Comparison of ENCODE assay signal across 8 cellular contexts in genomic region chr5:69166686-69167487, GRCh38. TPM values are rescaled to one million over a fixed set of nuclear protein-coding genes. Genes with fewer than 3 reads are reported as not detected.
A peak's percentile ranks its signal among the peaks of the same experiment; 100 is the strongest.
DNase-seq lines count a peak whose midpoint lies in the region; ATAC-seq and TF ChIP-seq lines count a peak whose summit lies in the region.

CCNB1 (plus strand) TSS chr5:69167150; CDS start chr5:69167263, 113 bp downstream.

- H3K9me3 ChIP-seq in Panc1 (ENCODE audit: control insufficient read depth, insufficient read depth, low read depth, low read length) (no peaks in the 10 kb centered on the region), esophagus (ENCODE audit: control insufficient read depth in 2 of 2, insufficient read depth in 1 of 2, low read depth in 1 of 2, low read length in 1 of 2) (no peaks in the 10 kb centered on the region), muscle layer of colon (ENCODE audit: low read length) (no peaks in the 10 kb centered on the region)

- DNase-seq in DMS79 treated with DMSO at 0.1 percent for 48 hours (lab: John Stamatoyannopoulos, UW) (peak; percentile 79), Panc1 (ENCODE audit: low read depth, low spot score) (peak; percentile 90)
- peak; percentile 98 for DNase-seq in activated T-cell treated with anti-CD3 and anti-CD28 coated beads, Interleukin-2, amount 50 U/mL, for 24 hours
- DNase-seq in stimulated activated CD8-positive, alpha-beta memory T cell treated with anti-CD3 and anti-CD28 coated beads, Interleukin-7, amount 100 ng/mL, for 1 hour (ENCODE audit: low read depth in 2 of 2), result peak; percentile 91 to 92

- peak within 1 kb of the TSS; percentile 89 for H2AFZ ChIP-seq in KMS-11 (ENCODE audit: low read depth)

- intact Hi-C loops in Panc1 (cut with micrococcal nuclease; ENCODE audit: unreplicated experiment), result no loop called here

- H3K27me3 ChIP-seq in KMS-11 (ENCODE audit: insufficient read depth, low read depth) (no peaks in the 10 kb centered on the region), Panc1 (ENCODE audit: control insufficient read depth, insufficient read depth, low read length) (no peaks in the 10 kb centered on the region), esophagus (ENCODE audit: control insufficient read depth in 1 of 2, insufficient read depth in 2 of 2, low read length in 2 of 2) (no peaks in the 10 kb centered on the region), muscle layer of colon (ENCODE audit: control insufficient read depth in 1 of 2, insufficient read depth in 2 of 2, low read length in 2 of 2) (no peaks in the 10 kb centered on the region)

- no peaks in the 10 kb centered on the region for H3K27me3 Mint-ChIP-seq in activated T-cell treated with anti-CD3 and anti-CD28 coated beads, Interleukin-2, amount 50 U/mL, for 24 hours

- no TSS peak for BruUV-seq in Panc1 (replicated peaks; lab: Mats Ljungman, UMichigan)

- peaks cover 29% of the 10 kb centered on the region for H3K4me1 Mint-ChIP-seq in activated T-cell treated with anti-CD3 and anti-CD28 coated beads, Interleukin-2, amount 50 U/mL, for 24 hours (ENCODE audit: low read depth)

- CTCF ChIA-PET in Panc1 (lab: Charles Lee), result no interaction called here

- peaks cover 2% of the 10 kb centered on the region for H3K9me3 Mint-ChIP-seq in activated T-cell treated with anti-CD3 and anti-CD28 coated beads, Interleukin-2, amount 50 U/mL, for 24 hours

- in situ Hi-C loops in Panc1 (cut with HindIII; ENCODE audit: low pct_unique_long_range_greater_than_20kb, low sequenced_read_pairs), result no loop called here

- H3K4me1 ChIP-seq in KMS-11 (ENCODE audit: low read depth, poor library complexity, severe bottlenecking) (peaks cover 27% of the 10 kb centered on the region), Panc1 (ENCODE audit: control insufficient read depth, insufficient read depth, low read length) (peaks cover 20% of the 10 kb centered on the region), esophagus (ENCODE audit: control insufficient read depth in 2 of 2, insufficient read depth in 2 of 2, low read length in 1 of 2) (no peaks in the 10 kb centered on the region), muscle layer of colon (ENCODE audit: insufficient read depth, low read length) (peaks cover 8% of the 10 kb centered on the region)

- H3K4me3 Mint-ChIP-seq in activated T-cell treated with anti-CD3 and anti-CD28 coated beads, Interleukin-2, amount 50 U/mL, for 24 hours, result peak within 1 kb of the TSS; percentile 96

- H3K4me2 ChIP-seq in KMS-11, result peak within 1 kb of the TSS; percentile 85

- H3K36me3 ChIP-seq in KMS-11 (ENCODE audit: insufficient read depth) (peaks cover 8% of the 10 kb centered on the region; the same call in 1 of the 2 replicates), Panc1 (ENCODE audit: control insufficient read depth, insufficient read depth, low read length) (peaks cover 32% of the 10 kb centered on the region), esophagus (ENCODE audit: control insufficient read depth in 2 of 2, insufficient read depth in 2 of 2, low read length in 1 of 2) (no peaks in the 10 kb centered on the region), muscle layer of colon (ENCODE audit: insufficient read depth, low read length) (no peaks in the 10 kb centered on the region)

- peaks cover 47% of the 10 kb centered on the region for H3K36me3 Mint-ChIP-seq in activated T-cell treated with anti-CD3 and anti-CD28 coated beads, Interleukin-2, amount 50 U/mL, for 24 hours (ENCODE audit: low read depth)

- POLR2A ChIA-PET in Panc1 (lab: Charles Lee), result interaction anchor here (0.6 to 1.2 kb wide), 3 partner anchors 8 to 41 kb away, joined by 3 to 25 read pairs (median 8); no protein-coding TSS in a partner anchor

- H3K27ac ChIP-seq in KMS-11 (peak within 1 kb of the TSS; percentile 79), Panc1 (ENCODE audit: low read length) (peak within 1 kb of the TSS; percentile 96), esophagus (ENCODE audit: low read depth in 2 of 2, low read length in 1 of 2) (peak within 1 kb of the TSS; percentile 32 to 56), muscle layer of colon (ENCODE audit: low read depth, low read length) (no peak within 1 kb of the TSS)

- TF ChIP-seq CTCF in KMS-11 (conservative IDR thresholded peaks at IDR 0.05; ENCODE audit: low read depth, low read length) (no peak), Panc1 (IDR thresholded peaks at IDR 0.05) (no peak)

- H3K4me3 ChIP-seq in KMS-11 (IDR thresholded peaks at IDR 0.05; ENCODE audit: insufficient read depth, low read depth, low read length), result peak within 1 kb of the TSS; percentile 38
- H3K4me3 ChIP-seq in Panc1 (ENCODE audit: low read depth in 2 of 2, low read length in 2 of 2), result peak within 1 kb of the TSS; percentile 92 to 94
- peak within 1 kb of the TSS; percentile 77 to 90 for H3K4me3 ChIP-seq in esophagus (ENCODE audit: low read depth in 1 of 2, low read length in 2 of 2)
- H3K4me3 ChIP-seq in muscle layer of colon (ENCODE audit: low read depth in 1 of 2, low read length in 2 of 2), result peak within 1 kb of the TSS; percentile 44 to 84

- ATAC-seq in GM21786 (IDR thresholded peaks at IDR 0.05; ENCODE audit: unreplicated experiment) (peak; percentile 99), Panc1 (peak; percentile 99)

- 1% methylated on average over 45 to 50 of the region's 50 CpGs for WGBS in esophagus, 2 donors

- H3K27ac Mint-ChIP-seq in activated T-cell treated with anti-CD3 and anti-CD28 coated beads, Interleukin-2, amount 50 U/mL, for 24 hours, result peak within 1 kb of the TSS; percentile 95

- peak within 1 kb of the TSS; percentile 83 for H3K9ac ChIP-seq in KMS-11
- peak within 1 kb of the TSS; percentile 27 for H3K9ac ChIP-seq in muscle layer of colon (ENCODE audit: low read length)

- H4K20me1 ChIP-seq in KMS-11 (ENCODE audit: insufficient read depth), result no peaks in the 10 kb centered on the region

- H3K79me2 ChIP-seq in KMS-11 (ENCODE audit: insufficient read depth, low read depth), result peaks cover 42% of the 10 kb centered on the region

RNA-seq across cellular contexts. Expression of gene CCNB1, which starts in this region (rescaled TPM):
- 262 TPM for total RNA-seq in Panc1 (2021; ENCODE audit: unreplicated experiment)
- polyA plus RNA-seq in Panc1 (2012; ENCODE audit: insufficient read length), result 126 TPM
- 10 to 100 TPM; 28.1 to 59.1 TPM for polyA plus RNA-seq in esophagus

Comparison
In these comparisons a context has a peak if more than half of its experiments do, and no peak if none do; other contexts are left out.
1. H3K4me3 ChIP-seq: peak in every context shown above with its lines; median percentile 93 in Panc1; 84 in esophagus; 64 in muscle layer of colon; 38 in KMS-11.